Comparison of ENCODE assay signal across 1 cellular context in the genomic region with DNA sequence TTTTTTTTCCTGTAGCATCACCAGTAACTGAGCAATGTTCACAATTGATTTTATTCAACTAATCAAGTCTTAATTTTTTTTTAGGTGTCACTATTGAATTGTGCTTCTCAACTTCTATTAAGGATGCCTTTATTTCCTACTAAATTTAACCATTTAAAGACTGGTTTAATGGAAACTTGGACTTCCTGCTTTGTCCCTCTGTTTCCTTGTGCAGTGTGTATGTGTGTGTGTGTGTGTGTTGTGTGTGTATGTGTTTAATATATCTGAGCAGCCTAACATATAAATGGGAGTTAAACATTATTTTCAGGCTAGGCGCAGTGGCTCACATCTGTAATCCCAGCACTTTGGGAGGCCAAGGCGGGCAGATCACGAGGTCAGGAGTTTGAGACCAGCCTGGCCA.
TF ChIP-seq lines count a peak whose summit lies in the region.

No MANE protein-coding gene starts in this region.

TF ChIP-seq in K562, 482 proteins besides CTCF, POLR2A, EP300 and RAD21 (continues in another document):
- 0 out of 2 replicates have a peak, but pooled peaks have one; percentile 46 for TF ChIP-seq SMARCA5 (IDR thresholded peaks at IDR 0.05)
- TF ChIP-seq NCOA2 (IDR thresholded peaks at IDR 0.05; ENCODE audit: partially characterized antibody in 2 of 2): no peak
- no peak for TF ChIP-seq HMG20B (CRISPR knock-in tag; IDR thresholded peaks at IDR 0.05)
- no peak for TF ChIP-seq ZNF146 (CRISPR knock-in tag; IDR thresholded peaks at IDR 0.05; ENCODE audit: unreplicated experiment)
- no peak for TF ChIP-seq ZNF436 (CRISPR knock-in tag; IDR thresholded peaks at IDR 0.05)
- peak; percentile 76; the same call in 1 of the 2 replicates for TF ChIP-seq LARP7 (IDR thresholded peaks at IDR 0.05)
- TF ChIP-seq, protein P1, sequence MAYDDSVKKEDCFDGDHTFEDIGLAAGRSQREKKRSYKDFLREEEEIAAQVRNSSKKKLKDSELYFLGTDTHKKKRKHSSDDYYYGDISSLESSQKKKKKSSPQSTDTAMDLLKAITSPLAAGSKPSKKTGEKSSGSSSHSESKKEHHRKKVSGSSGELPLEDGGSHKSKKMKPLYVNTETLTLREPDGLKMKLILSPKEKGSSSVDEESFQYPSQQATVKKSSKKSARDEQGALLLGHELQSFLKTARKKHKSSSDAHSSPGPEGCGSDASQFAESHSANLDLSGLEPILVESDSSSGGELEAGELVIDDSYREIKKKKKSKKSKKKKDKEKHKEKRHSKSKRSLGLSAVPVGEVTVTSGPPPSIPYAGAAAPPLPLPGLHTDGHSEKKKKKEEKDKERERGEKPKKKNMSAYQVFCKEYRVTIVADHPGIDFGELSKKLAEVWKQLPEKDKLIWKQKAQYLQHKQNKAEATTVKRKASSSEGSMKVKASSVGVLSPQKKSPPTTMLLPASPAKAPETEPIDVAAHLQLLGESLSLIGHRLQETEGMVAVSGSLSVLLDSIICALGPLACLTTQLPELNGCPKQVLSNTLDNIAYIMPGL (CRISPR knock-in tag; IDR thresholded peaks at IDR 0.05): no peak
- TF ChIP-seq, protein P2, sequence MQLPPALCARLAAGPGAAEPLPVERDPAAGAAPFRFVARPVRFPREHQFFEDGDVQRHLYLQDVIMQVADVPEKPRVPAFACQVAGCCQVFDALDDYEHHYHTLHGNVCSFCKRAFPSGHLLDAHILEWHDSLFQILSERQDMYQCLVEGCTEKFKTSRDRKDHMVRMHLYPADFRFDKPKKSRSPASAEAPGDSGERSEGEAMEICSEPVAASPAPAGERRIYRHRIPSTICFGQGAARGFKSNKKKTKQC (CRISPR knock-in tag; IDR thresholded peaks at IDR 0.05): no peak
- TF ChIP-seq CXXC5 (CRISPR knock-in tag; IDR thresholded peaks at IDR 0.05): no peak
- TF ChIP-seq ZNF124 (CRISPR knock-in tag; IDR thresholded peaks at IDR 0.05): no peak
- no peak for TF ChIP-seq ZNF41 (CRISPR knock-in tag; conservative IDR thresholded peaks at IDR 0.05)
- TF ChIP-seq SMAD4 (CRISPR knock-in tag; conservative IDR thresholded peaks at IDR 0.05): no peak
- TF ChIP-seq EHMT2 (IDR thresholded peaks at IDR 0.05): 0 out of 2 replicates have a peak, but pooled peaks have one; percentile 29
- TF ChIP-seq PTTG1 (tag; IDR thresholded peaks at IDR 0.05; ENCODE audit: low read depth): no peak
- no peak for TF ChIP-seq ZNF696 (CRISPR knock-in tag; conservative IDR thresholded peaks at IDR 0.05)
- no peak for TF ChIP-seq ZNF175 (CRISPR knock-in tag; IDR thresholded peaks at IDR 0.05; ENCODE audit: low read depth)
- 0 out of 2 replicates have a peak, but pooled peaks have one; percentile 39 for TF ChIP-seq DNMT1 (IDR thresholded peaks at IDR 0.05)
- peak; percentile 37; the same call in 1 of the 2 replicates for TF ChIP-seq MYBL2 (IDR thresholded peaks at IDR 0.05; ENCODE audit: low read depth)
- TF ChIP-seq MYBL2 (CRISPR knock-in tag; IDR thresholded peaks at IDR 0.05; ENCODE audit: borderline replicate concordance): no peak
- TF ChIP-seq SRSF3 (IDR thresholded peaks at IDR 0.05; ENCODE audit: insufficient read depth, low read length): no peak
- no peak for TF ChIP-seq ZNF316 (IDR thresholded peaks at IDR 0.05)
- TF ChIP-seq JUN (IDR thresholded peaks at IDR 0.05; ENCODE audit: borderline replicate concordance, low read depth, low read length): no peak
- TF ChIP-seq JUN (CRISPR knock-in tag; IDR thresholded peaks at IDR 0.05; ENCODE audit: borderline replicate concordance): no peak
- TF ChIP-seq NCOA4 (IDR thresholded peaks at IDR 0.05; ENCODE audit: partially characterized antibody): peak; percentile 86
- TF ChIP-seq PCBP1 (IDR thresholded peaks at IDR 0.05; ENCODE audit: low read depth, low read length, poor library complexity, severe bottlenecking): no peak
- TF ChIP-seq, protein P3, sequence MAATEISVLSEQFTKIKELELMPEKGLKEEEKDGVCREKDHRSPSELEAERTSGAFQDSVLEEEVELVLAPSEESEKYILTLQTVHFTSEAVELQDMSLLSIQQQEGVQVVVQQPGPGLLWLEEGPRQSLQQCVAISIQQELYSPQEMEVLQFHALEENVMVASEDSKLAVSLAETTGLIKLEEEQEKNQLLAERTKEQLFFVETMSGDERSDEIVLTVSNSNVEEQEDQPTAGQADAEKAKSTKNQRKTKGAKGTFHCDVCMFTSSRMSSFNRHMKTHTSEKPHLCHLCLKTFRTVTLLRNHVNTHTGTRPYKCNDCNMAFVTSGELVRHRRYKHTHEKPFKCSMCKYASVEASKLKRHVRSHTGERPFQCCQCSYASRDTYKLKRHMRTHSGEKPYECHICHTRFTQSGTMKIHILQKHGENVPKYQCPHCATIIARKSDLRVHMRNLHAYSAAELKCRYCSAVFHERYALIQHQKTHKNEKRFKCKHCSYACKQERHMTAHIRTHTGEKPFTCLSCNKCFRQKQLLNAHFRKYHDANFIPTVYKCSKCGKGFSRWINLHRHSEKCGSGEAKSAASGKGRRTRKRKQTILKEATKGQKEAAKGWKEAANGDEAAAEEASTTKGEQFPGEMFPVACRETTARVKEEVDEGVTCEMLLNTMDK (IDR thresholded peaks at IDR 0.05; ENCODE audit: borderline replicate concordance, insufficient read depth, low read depth, low read length, poor library complexity, severe bottlenecking): no peak
- TF ChIP-seq SRF (CRISPR knock-in tag; IDR thresholded peaks at IDR 0.05): no peak
- TF ChIP-seq, protein P4, sequence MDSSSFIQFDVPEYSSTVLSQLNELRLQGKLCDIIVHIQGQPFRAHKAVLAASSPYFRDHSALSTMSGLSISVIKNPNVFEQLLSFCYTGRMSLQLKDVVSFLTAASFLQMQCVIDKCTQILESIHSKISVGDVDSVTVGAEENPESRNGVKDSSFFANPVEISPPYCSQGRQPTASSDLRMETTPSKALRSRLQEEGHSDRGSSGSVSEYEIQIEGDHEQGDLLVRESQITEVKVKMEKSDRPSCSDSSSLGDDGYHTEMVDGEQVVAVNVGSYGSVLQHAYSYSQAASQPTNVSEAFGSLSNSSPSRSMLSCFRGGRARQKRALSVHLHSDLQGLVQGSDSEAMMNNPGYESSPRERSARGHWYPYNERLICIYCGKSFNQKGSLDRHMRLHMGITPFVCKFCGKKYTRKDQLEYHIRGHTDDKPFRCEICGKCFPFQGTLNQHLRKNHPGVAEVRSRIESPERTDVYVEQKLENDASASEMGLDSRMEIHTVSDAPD (CRISPR knock-in tag; IDR thresholded peaks at IDR 0.05): no peak
- TF ChIP-seq, protein P5, sequence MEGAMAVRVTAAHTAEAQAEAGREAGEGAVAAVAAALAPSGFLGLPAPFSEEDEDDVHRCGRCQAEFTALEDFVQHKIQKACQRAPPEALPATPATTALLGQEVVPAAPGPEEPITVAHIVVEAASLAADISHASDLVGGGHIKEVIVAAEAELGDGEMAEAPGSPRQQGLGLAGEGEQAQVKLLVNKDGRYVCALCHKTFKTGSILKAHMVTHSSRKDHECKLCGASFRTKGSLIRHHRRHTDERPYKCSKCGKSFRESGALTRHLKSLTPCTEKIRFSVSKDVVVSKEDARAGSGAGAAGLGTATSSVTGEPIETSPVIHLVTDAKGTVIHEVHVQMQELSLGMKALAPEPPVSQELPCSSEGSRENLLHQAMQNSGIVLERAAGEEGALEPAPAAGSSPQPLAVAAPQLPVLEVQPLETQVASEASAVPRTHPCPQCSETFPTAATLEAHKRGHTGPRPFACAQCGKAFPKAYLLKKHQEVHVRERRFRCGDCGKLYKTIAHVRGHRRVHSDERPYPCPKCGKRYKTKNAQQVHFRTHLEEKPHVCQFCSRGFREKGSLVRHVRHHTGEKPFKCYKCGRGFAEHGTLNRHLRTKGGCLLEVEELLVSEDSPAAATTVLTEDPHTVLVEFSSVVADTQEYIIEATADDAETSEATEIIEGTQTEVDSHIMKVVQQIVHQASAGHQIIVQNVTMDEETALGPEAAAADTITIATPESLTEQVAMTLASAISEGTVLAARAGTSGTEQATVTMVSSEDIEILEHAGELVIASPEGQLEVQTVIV (CRISPR knock-in tag; IDR thresholded peaks at IDR 0.05; ENCODE audit: borderline replicate concordance): no peak
- TF ChIP-seq, protein P6, sequence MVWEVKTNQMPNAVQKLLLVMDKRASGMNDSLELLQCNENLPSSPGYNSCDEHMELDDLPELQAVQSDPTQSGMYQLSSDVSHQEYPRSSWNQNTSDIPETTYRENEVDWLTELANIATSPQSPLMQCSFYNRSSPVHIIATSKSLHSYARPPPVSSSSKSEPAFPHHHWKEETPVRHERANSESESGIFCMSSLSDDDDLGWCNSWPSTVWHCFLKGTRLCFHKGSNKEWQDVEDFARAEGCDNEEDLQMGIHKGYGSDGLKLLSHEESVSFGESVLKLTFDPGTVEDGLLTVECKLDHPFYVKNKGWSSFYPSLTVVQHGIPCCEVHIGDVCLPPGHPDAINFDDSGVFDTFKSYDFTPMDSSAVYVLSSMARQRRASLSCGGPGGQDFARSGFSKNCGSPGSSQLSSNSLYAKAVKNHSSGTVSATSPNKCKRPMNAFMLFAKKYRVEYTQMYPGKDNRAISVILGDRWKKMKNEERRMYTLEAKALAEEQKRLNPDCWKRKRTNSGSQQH (CRISPR knock-in tag; IDR thresholded peaks at IDR 0.05): no peak
- TF ChIP-seq PHB2 (IDR thresholded peaks at IDR 0.05; ENCODE audit: low read depth): no peak
- TF ChIP-seq HDAC1 (IDR thresholded peaks at IDR 0.05): peak in 1 of 2 experiments; percentile 23; a peak in 2 of 4 replicates
- TF ChIP-seq KLF13 (tag; IDR thresholded peaks at IDR 0.05; ENCODE audit: borderline replicate concordance, low read depth): no peak
- TF ChIP-seq, protein P7, sequence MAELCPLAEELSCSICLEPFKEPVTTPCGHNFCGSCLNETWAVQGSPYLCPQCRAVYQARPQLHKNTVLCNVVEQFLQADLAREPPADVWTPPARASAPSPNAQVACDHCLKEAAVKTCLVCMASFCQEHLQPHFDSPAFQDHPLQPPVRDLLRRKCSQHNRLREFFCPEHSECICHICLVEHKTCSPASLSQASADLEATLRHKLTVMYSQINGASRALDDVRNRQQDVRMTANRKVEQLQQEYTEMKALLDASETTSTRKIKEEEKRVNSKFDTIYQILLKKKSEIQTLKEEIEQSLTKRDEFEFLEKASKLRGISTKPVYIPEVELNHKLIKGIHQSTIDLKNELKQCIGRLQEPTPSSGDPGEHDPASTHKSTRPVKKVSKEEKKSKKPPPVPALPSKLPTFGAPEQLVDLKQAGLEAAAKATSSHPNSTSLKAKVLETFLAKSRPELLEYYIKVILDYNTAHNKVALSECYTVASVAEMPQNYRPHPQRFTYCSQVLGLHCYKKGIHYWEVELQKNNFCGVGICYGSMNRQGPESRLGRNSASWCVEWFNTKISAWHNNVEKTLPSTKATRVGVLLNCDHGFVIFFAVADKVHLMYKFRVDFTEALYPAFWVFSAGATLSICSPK (IDR thresholded peaks at IDR 0.05; ENCODE audit: borderline replicate concordance): 0 out of 2 replicates have a peak, but pooled peaks have one; percentile 65
- no peak for TF ChIP-seq MED1 (CRISPR knock-in tag; IDR thresholded peaks at IDR 0.05; ENCODE audit: borderline replicate concordance)
- TF ChIP-seq, protein P8, sequence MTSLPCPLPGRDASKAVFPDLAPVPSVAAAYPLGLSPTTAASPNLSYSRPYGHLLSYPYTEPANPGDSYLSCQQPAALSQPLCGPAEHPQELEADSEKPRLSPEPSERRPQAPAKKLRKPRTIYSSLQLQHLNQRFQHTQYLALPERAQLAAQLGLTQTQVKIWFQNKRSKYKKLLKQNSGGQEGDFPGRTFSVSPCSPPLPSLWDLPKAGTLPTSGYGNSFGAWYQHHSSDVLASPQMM (CRISPR knock-in tag; IDR thresholded peaks at IDR 0.05): no peak
- TF ChIP-seq, protein P9, sequence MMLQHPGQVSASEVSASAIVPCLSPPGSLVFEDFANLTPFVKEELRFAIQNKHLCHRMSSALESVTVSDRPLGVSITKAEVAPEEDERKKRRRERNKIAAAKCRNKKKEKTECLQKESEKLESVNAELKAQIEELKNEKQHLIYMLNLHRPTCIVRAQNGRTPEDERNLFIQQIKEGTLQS (IDR thresholded peaks at IDR 0.05): no peak
- TF ChIP-seq, protein P9 (CRISPR knock-in tag; conservative IDR thresholded peaks at IDR 0.05): no peak
- peak; percentile 64; the same call in 1 of the 2 replicates for TF ChIP-seq SUPT5H (IDR thresholded peaks at IDR 0.05)
- TF ChIP-seq THRAP3 (IDR thresholded peaks at IDR 0.05; ENCODE audit: borderline replicate concordance): peak; percentile 65; the same call in 1 of the 2 replicates
- TF ChIP-seq CHD1 (IDR thresholded peaks at IDR 0.05; ENCODE audit: low read length): no peak
- TF ChIP-seq, protein P10, sequence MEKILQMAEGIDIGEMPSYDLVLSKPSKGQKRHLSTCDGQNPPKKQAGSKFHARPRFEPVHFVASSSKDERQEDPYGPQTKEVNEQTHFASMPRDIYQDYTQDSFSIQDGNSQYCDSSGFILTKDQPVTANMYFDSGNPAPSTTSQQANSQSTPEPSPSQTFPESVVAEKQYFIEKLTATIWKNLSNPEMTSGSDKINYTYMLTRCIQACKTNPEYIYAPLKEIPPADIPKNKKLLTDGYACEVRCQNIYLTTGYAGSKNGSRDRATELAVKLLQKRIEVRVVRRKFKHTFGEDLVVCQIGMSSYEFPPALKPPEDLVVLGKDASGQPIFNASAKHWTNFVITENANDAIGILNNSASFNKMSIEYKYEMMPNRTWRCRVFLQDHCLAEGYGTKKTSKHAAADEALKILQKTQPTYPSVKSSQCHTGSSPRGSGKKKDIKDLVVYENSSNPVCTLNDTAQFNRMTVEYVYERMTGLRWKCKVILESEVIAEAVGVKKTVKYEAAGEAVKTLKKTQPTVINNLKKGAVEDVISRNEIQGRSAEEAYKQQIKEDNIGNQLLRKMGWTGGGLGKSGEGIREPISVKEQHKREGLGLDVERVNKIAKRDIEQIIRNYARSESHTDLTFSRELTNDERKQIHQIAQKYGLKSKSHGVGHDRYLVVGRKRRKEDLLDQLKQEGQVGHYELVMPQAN (IDR thresholded peaks at IDR 0.05; ENCODE audit: borderline replicate concordance): 0 out of 2 replicates have a peak, but pooled peaks have one; percentile 27
- TF ChIP-seq, protein P11, sequence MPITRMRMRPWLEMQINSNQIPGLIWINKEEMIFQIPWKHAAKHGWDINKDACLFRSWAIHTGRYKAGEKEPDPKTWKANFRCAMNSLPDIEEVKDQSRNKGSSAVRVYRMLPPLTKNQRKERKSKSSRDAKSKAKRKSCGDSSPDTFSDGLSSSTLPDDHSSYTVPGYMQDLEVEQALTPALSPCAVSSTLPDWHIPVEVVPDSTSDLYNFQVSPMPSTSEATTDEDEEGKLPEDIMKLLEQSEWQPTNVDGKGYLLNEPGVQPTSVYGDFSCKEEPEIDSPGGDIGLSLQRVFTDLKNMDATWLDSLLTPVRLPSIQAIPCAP (CRISPR knock-in tag; IDR thresholded peaks at IDR 0.05; ENCODE audit: borderline replicate concordance): no peak
- TF ChIP-seq STAT5B (CRISPR knock-in tag; IDR thresholded peaks at IDR 0.05): no peak
- peak; percentile 76 for TF ChIP-seq ARHGAP35 (IDR thresholded peaks at IDR 0.05; ENCODE audit: partially characterized antibody)
- TF ChIP-seq PHF8 (IDR thresholded peaks at IDR 0.05; ENCODE audit: borderline replicate concordance, low read length): no peak
- TF ChIP-seq ZNF551 (CRISPR knock-in tag; IDR thresholded peaks at IDR 0.05): no peak
- no peak for TF ChIP-seq NELFE (IDR thresholded peaks at IDR 0.05; ENCODE audit: insufficient read depth, insufficient read length)
